ENCODE assay signal across 16 cellular contexts in genomic region chr3:32132706-32133105, GRCh38. TPM values are rescaled to one million over a fixed set of nuclear protein-coding genes. Genes with fewer than 3 reads are reported as not detected.
DNase-seq lines count a peak whose midpoint lies in the region; ATAC-seq, FAIRE-seq and TF ChIP-seq lines count a peak whose summit lies in the region.
"Had no signal": no experiment of that assay in that cellular context is flagged by ENCODE, and none has a peak within 500 bp of the region (broad histone marks: within the 10 kb centered on the region; RNA-seq: fewer than 3 reads in every experiment).

No MANE protein-coding gene starts in this region.

- no peak for TF ChIP-seq RAD21 in HepG2 (CRISPR knock-in tag; IDR thresholded peaks at IDR 0.05)
- no peak for TF ChIP-seq RAD21 in K562 (CRISPR knock-in tag; conservative IDR thresholded peaks at IDR 0.05 in 1 of 2, IDR thresholded peaks at IDR 0.05 in 1 of 2)

- CTCF ChIA-PET in HepG2 (lab: Yijun Ruan, JAX; ENCODE audit: low intra/inter-chr PET ratio, low total read pairs): no interaction called here
- CTCF ChIA-PET in K562 (lab: Yijun Ruan, JAX; ENCODE audit: low intra/inter-chr PET ratio): no interaction called here

- intact Hi-C loops in HepG2 (cut with micrococcal nuclease; ENCODE audit: unreplicated experiment) (no loop called here), right lobe of liver (cut with DNase I) (loop anchor here in 1 of 2 donors (10.0 kb wide), 1 partner anchor 108 kb away; no protein-coding TSS in a partner anchor), K562 (cut with micrococcal nuclease) (no loop called here)

- WGBS in HepG2 (ENCODE audit: low lambda C conversion rate): 95% methylated on average over 2 of the region's 2 CpGs
- WGBS in right lobe of liver (ENCODE audit: insufficient coverage, low coverage, low lambda C conversion rate, missing lambda C conversion rate): 100% methylated on average over 1 of the region's 2 CpGs
- 32% methylated on average over 2 of the region's 2 CpGs for WGBS in K562 (ENCODE audit: insufficient coverage, low coverage, missing lambda C conversion rate)

- no peaks in the 10 kb centered on the region for H3K9me1 ChIP-seq in K562 (ENCODE audit: control insufficient read depth, insufficient read depth, low read length)

- DNase-seq in HepG2 (ENCODE audit: low spot score) (no peak), right lobe of liver (no peak), K562 (ENCODE audit: extremely low read depth in 1 of 4, low spot score in 3 of 4) (no peak), NCI-H2107 treated with DMSO at 0.1 percent for 48 hours (lab: John Stamatoyannopoulos, UW; ENCODE audit: unreplicated experiment) (no peak), MV-4-11 (lab: John Stamatoyannopoulos, UW) (no peak), iPS-NIHi11 (ENCODE audit: low spot score) (no peak)
- DNase-seq: 8988T; Calu3; CD8-positive, alpha-beta T cell; GF-D8; H7 had no signal

- TF ChIP-seq CTCF in HepG2 (CRISPR knock-in tag; IDR thresholded peaks at IDR 0.05) (no peak), right lobe of liver (IDR thresholded peaks at IDR 0.05) (no peak), K562 (IDR thresholded peaks at IDR 0.05 in 2 of 3, conservative IDR thresholded peaks at IDR 0.05 in 1 of 3; ENCODE audit: insufficient read depth in 2 of 3, low read depth in 1 of 3, low read length in 3 of 3) (no peak), parathyroid adenoma (IDR thresholded peaks at IDR 0.05) (no peak)

- POLR2A ChIA-PET in HepG2 (lab: Yijun Ruan, JAX): no interaction called here
- POLR2A ChIA-PET in K562 (lab: Yijun Ruan, JAX): interaction anchor here (0.6 kb wide), 1 partner anchor 1337 kb away, joined by 4 read pairs; no protein-coding TSS in a partner anchor

- FAIRE-seq in HepG2 (lab: Jason Lieb, UNC) (no peak), K562 (lab: Jason Lieb, UNC) (no peak)
- FAIRE-seq: HTR-8/SVneo had no signal

- no peak overlapping the region for H3K27ac ChIP-seq in HepG2 (ENCODE audit: extremely low read length, insufficient read depth, low read length)
- no peak overlapping the region for H3K27ac ChIP-seq in right lobe of liver
- no peak overlapping the region for H3K27ac ChIP-seq in K562 (ENCODE audit: extremely low read depth, low read depth, low read length)
- H3K27ac ChIP-seq in parathyroid adenoma: peak overlapping the region; percentile 30
- H3K27ac ChIP-seq: BLaER1 had no signal

- H3K27me3 ChIP-seq in HepG2 (ENCODE audit: control insufficient read depth in 1 of 2, insufficient read depth in 2 of 2, low read length in 2 of 2): no peaks in the 10 kb centered on the region
- no peaks in the 10 kb centered on the region for H3K27me3 ChIP-seq in right lobe of liver
- no peaks in the 10 kb centered on the region; a peak in 1 of 5 replicates for H3K27me3 ChIP-seq in K562 (ENCODE audit: control insufficient read depth in 2 of 2, insufficient read depth in 2 of 2, low read length in 2 of 2)
- no peaks in the 10 kb centered on the region for H3K27me3 ChIP-seq in parathyroid adenoma (ENCODE audit: control insufficient read depth, insufficient read depth, low read length)
- H3K27me3 ChIP-seq: BLaER1 had no signal

- H3K4me2 ChIP-seq in HepG2 (ENCODE audit: low read depth, low read length) (no peak overlapping the region), K562 (ENCODE audit: insufficient read depth, low read length) (no peak overlapping the region), parathyroid adenoma (ENCODE audit: low read length) (peak overlapping the region; percentile 40)
- H3K4me2 ChIP-seq: BLaER1, GM23338 had no signal

- H4K20me1 ChIP-seq in HepG2 (ENCODE audit: insufficient read depth, low read length): no peaks in the 10 kb centered on the region
- H4K20me1 ChIP-seq in K562 (replicated peaks; ENCODE audit: control insufficient read depth, insufficient read depth, low read length): no peaks in the 10 kb centered on the region

- in situ Hi-C loops in HepG2 (cut with HindIII; ENCODE audit: extremely low pct_ligation_motif_present, low pct_unique_long_range_greater_than_20kb) (no loop called here), K562 (cut with MboI) (no loop called here)

- H3K4me1 ChIP-seq in HepG2 (ENCODE audit: insufficient read depth, low read length): peaks cover 40% of the 10 kb centered on the region
- H3K4me1 ChIP-seq in right lobe of liver: no peaks in the 10 kb centered on the region
- peaks cover 0 to 5% of the 10 kb centered on the region in 2 experiments; a peak in 1 of 5 replicates for H3K4me1 ChIP-seq in K562 (replicated peaks in 1 of 2; ENCODE audit: control insufficient read depth in 2 of 2, insufficient read depth in 2 of 2, low read length in 2 of 2)
- peaks cover 27% of the 10 kb centered on the region for H3K4me1 ChIP-seq in parathyroid adenoma

- no peaks in the 10 kb centered on the region for H3K36me3 ChIP-seq in HepG2 (replicated peaks in 1 of 2; ENCODE audit: control insufficient read depth in 1 of 2, insufficient read depth in 2 of 2, low read length in 2 of 2)
- H3K36me3 ChIP-seq in right lobe of liver: no peaks in the 10 kb centered on the region
- H3K36me3 ChIP-seq in K562 (ENCODE audit: control insufficient read depth, insufficient read depth, low read length): no peaks in the 10 kb centered on the region
- no peaks in the 10 kb centered on the region for H3K36me3 ChIP-seq in parathyroid adenoma (ENCODE audit: control insufficient read depth, insufficient read depth, low read length)

- H3K9ac ChIP-seq in HepG2 (ENCODE audit: insufficient read depth, low read depth, low read length) (no peak overlapping the region), K562 (ENCODE audit: insufficient read depth in 1 of 2, low read depth in 2 of 2, low read length in 2 of 2) (no peak overlapping the region), parathyroid adenoma (no peak overlapping the region)
- H3K9ac ChIP-seq: BLaER1 had no signal

- H3K4me3 ChIP-seq in HepG2 (replicated peaks in 1 of 3; ENCODE audit: insufficient read depth in 1 of 3, low read depth in 2 of 3, low read length in 3 of 3) (no peak overlapping the region), right lobe of liver (no peak overlapping the region), K562 (no peak overlapping the region), parathyroid adenoma (ENCODE audit: low read depth, low read length) (peak overlapping the region; percentile 24)
- H3K4me3 ChIP-seq: BLaER1, GM23338 had no signal

- no peaks in the 10 kb centered on the region for H3K9me3 ChIP-seq in HepG2 (ENCODE audit: low read length)
- H3K9me3 ChIP-seq in right lobe of liver: no peaks in the 10 kb centered on the region
- no peaks in the 10 kb centered on the region for H3K9me3 ChIP-seq in K562 (replicated peaks; ENCODE audit: control insufficient read depth, insufficient read depth, low read depth, low read length)
- no peaks in the 10 kb centered on the region for H3K9me3 ChIP-seq in parathyroid adenoma (ENCODE audit: control insufficient read depth, low read length)
- H3K9me3 ChIP-seq: BLaER1 had no signal

- ATAC-seq in HepG2 (no peak), right lobe of liver (no peak), K562 (no peak)
- ATAC-seq: CD8-positive, alpha-beta T cell; GM23338; HCT116 had no signal

- H2AFZ ChIP-seq in HepG2 (ENCODE audit: low read length) (no peak overlapping the region), K562 (ENCODE audit: low read depth, low read length) (no peak overlapping the region), parathyroid adenoma (no peak overlapping the region)
- H2AFZ ChIP-seq: GM23338 had no signal

- no TSS peak for BruUV-seq in HepG2 (replicated peaks; lab: Mats Ljungman, UMichigan)
- BruUV-seq in K562 (replicated peaks; lab: Mats Ljungman, UMichigan): no TSS peak

- no peak for TF ChIP-seq EP300 in HepG2 (IDR thresholded peaks at IDR 0.05; ENCODE audit: low read depth in 2 of 2, low read length in 2 of 2)
- TF ChIP-seq EP300 in HepG2 (CRISPR knock-in tag; IDR thresholded peaks at IDR 0.05; ENCODE audit: borderline replicate concordance): no peak
- no peak for TF ChIP-seq EP300 in K562 (IDR thresholded peaks at IDR 0.05; ENCODE audit: low read length)

- TF ChIP-seq POLR2A in HepG2 (IDR thresholded peaks at IDR 0.05; ENCODE audit: insufficient read depth in 1 of 2, low read depth in 2 of 2, low read length in 2 of 2): no peak
- TF ChIP-seq POLR2A in right lobe of liver (IDR thresholded peaks at IDR 0.05): no peak
- no peak for TF ChIP-seq POLR2A in K562 (conservative IDR thresholded peaks at IDR 0.05)

- no peaks in the 10 kb centered on the region for H3K79me2 ChIP-seq in HepG2 (ENCODE audit: insufficient read depth, low read length)
- no peaks in the 10 kb centered on the region for H3K79me2 ChIP-seq in K562 (ENCODE audit: control insufficient read depth, insufficient read depth, low read length)
- H3K79me2 ChIP-seq in parathyroid adenoma: peaks cover 10% of the 10 kb centered on the region

RNA-seq across cellular contexts. Expression of gene GPD1L, which starts 26.3 kb away (rescaled TPM):
- total RNA-seq in HepG2 (2016; rRNA removed; fragmentation: Illumina TruSeq; extraction: Trizol) (13.7 and 20.1 TPM in 2 replicates), right lobe of liver (1 to 10 TPM; 1.5 to 3.3 (median 2.6) TPM), K562 (2014; rRNA removed) (11.1 and 17.3 TPM in 2 replicates), K562 (2014; rRNA removed; fragmentation: Illumina TruSeq; extraction: Trizol) (13.6 and 14.1 TPM in 2 replicates), K562 (2015; rRNA removed; fragmentation: Illumina TruSeq; extraction: Trizol) (12.2 and 13.8 TPM in 2 replicates), K562 (2021) (12.3 and 14.7 TPM in 2 replicates)
- total RNA-seq in HepG2 (2016; cell fraction: cytosol; rRNA removed; fragmentation: Illumina TruSeq; extraction: Trizol; ENCODE audit: low read depth): 1.3 and 3.3 TPM in 2 replicates
- 13.6 and 21.2 TPM in 2 replicates for total RNA-seq in HepG2 (2016; cell fraction: insoluble cytoplasmic fraction; rRNA removed; fragmentation: Illumina TruSeq; extraction: Trizol)
- 5.5 and 5.8 TPM in 2 replicates for total RNA-seq in HepG2 (2016; cell fraction: membrane; rRNA removed; fragmentation: Illumina TruSeq; extraction: Trizol)
- total RNA-seq in HepG2 (2016; cell fraction: nucleus; rRNA removed; fragmentation: Illumina TruSeq; extraction: Trizol): 8.4 and 8.6 TPM in 2 replicates
- polyA plus RNA-seq in HepG2 (2011; rRNA removed) (4.0 and 4.9 TPM in 2 replicates), K562 (2011; rRNA removed) (4.9 and 10.2 TPM in 2 replicates), K562 (2014; fragmentation: Illumina TruSeq; extraction: Trizol) (12.3 and 14.2 TPM in 2 replicates), K562 (2014; fragmentation: Nextera tagmentation; extraction: Ambion mirVana) (1 to 10 TPM; 1.6 to 4.0 TPM), K562 (2014; rRNA removed) (9.9 and 10.2 TPM in 2 replicates)
- 2.8 and 4.0 TPM in 2 replicates for polyA plus RNA-seq in HepG2 (2011; cell fraction: cytosol; rRNA removed)
- 2.0 and 3.7 TPM in 2 replicates for polyA plus RNA-seq in HepG2 (2011; cell fraction: nucleus; rRNA removed)
- polyA plus RNA-seq in HepG2 (2012): 4.3 and 6.1 TPM in 2 replicates
- polyA plus RNA-seq in HepG2 (2016; cell fraction: cytosol; fragmentation: Illumina TruSeq; extraction: Trizol; ENCODE audit: low read depth): 0.65 and 0.78 TPM in 2 replicates
- 15.6 and 16.7 TPM in 2 replicates for polyA plus RNA-seq in HepG2 (2016; cell fraction: insoluble cytoplasmic fraction; fragmentation: Illumina TruSeq; extraction: Trizol; ENCODE audit: low read depth)
- 2.3 and 2.4 TPM in 2 replicates for polyA plus RNA-seq in HepG2 (2016; cell fraction: membrane; fragmentation: Illumina TruSeq; extraction: Trizol; ENCODE audit: low read depth)
- polyA plus RNA-seq in HepG2 (2016; cell fraction: nucleus; fragmentation: Illumina TruSeq; extraction: Trizol; ENCODE audit: insufficient read depth, low read depth): 7.8 and 8.2 TPM in 2 replicates
- 4.9 and 19.8 TPM in 2 replicates for polyA minus RNA-seq in HepG2 (2011; rRNA and poly(A)+ RNA removed; ENCODE audit: low replicate concordance)
- 3.4 and 3.9 TPM in 2 replicates for polyA minus RNA-seq in HepG2 (2011; cell fraction: cytosol; rRNA and poly(A)+ RNA removed)
- polyA minus RNA-seq in HepG2 (2011; cell fraction: nucleus; rRNA and poly(A)+ RNA removed): 2.7 and 4.0 TPM in 2 replicates
- total RNA-seq in K562 (2011; cell fraction: chromatin; rRNA removed; ENCODE audit: low replicate concordance): 4.3 TPM in 2 replicates
- total RNA-seq in K562 (2011; cell fraction: nucleolus; rRNA removed): 1.6 and 2.2 TPM in 2 replicates
- total RNA-seq in K562 (2011; cell fraction: nucleoplasm; rRNA removed): 2.6 and 4.7 TPM in 2 replicates
- 3.6 and 3.7 TPM in 2 replicates for polyA plus RNA-seq in K562 (2011; cell fraction: cytosol; rRNA removed)
- 2.3 and 3.5 TPM in 2 replicates for polyA plus RNA-seq in K562 (2011; cell fraction: nucleus; rRNA removed)
- 9.7 and 14.9 TPM in 2 replicates for polyA plus RNA-seq in K562 (2012)
- polyA minus RNA-seq in K562 (2011; rRNA and poly(A)+ RNA removed): 6.3 and 10.9 TPM in 2 replicates
- 1.7 and 5.5 TPM in 2 replicates for polyA minus RNA-seq in K562 (2011; cell fraction: cytosol; rRNA and poly(A)+ RNA removed)
- polyA minus RNA-seq in K562 (2011; cell fraction: nucleus; rRNA and poly(A)+ RNA removed): 1.3 and 1.4 TPM in 2 replicates

Comparison
In these comparisons a context has a peak if more than half of its experiments do, and no peak if none do; other contexts are left out.
1. Of the 241 proteins assayed by ChIP-seq in both HepG2 and K562: peak only in HepG2: none; only in K562: none; in both: FOXA3; in neither: 239; mixed calls (peak in some experiments, not most) for 1.